In the genomic region with DNA sequence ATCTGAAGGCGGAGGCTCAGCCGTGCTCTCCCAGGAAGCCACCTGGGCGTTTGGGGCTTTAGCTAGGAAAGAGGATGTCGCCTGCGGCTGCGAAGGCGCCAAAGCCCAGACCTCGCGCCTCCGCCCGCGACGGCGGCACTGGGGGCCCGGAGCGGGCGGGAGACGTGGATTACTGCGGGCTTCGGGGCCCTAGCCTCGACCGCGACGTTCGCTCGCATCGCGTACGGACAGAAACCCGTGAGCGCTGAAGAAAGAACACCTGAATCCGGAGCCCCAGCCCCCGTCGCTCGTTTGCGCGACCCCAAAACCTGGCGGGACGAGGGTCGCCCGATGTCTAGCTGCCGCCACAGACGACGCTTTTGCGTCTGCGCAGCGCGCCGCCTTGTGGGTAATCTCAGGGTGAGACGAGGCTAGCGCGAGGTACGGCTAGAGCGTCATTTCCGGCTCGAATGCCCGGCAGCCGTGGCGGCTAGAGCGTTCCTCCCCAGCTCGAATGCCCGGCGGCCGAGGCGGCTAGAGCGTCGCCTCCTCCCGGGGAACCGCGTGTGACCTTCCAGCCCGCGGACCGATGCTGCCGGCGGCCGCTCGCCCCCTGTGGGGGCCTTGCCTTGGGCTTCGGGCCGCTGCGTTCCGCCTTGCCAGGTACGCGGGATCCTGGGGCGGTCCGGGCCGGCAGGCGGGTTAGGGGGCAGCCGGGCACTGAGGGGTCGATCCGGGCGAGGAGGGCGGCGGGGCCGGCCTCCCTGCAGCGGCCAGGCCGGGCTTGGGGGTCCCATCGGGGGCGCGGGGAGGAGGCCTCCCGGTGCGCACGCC, we compare ENCODE assay signal across 1 cellular context.
TF ChIP-seq lines count a peak whose summit lies in the region.

A gene (plus strand): TSS at position 434 of the 813 bp plus-strand sequence. CDS start 135 bp downstream, at position 569.

TF ChIP-seq in K562, 482 proteins besides CTCF, POLR2A, EP300 and RAD21 (continued from another document and continues in another):
- TF ChIP-seq, protein P1, sequence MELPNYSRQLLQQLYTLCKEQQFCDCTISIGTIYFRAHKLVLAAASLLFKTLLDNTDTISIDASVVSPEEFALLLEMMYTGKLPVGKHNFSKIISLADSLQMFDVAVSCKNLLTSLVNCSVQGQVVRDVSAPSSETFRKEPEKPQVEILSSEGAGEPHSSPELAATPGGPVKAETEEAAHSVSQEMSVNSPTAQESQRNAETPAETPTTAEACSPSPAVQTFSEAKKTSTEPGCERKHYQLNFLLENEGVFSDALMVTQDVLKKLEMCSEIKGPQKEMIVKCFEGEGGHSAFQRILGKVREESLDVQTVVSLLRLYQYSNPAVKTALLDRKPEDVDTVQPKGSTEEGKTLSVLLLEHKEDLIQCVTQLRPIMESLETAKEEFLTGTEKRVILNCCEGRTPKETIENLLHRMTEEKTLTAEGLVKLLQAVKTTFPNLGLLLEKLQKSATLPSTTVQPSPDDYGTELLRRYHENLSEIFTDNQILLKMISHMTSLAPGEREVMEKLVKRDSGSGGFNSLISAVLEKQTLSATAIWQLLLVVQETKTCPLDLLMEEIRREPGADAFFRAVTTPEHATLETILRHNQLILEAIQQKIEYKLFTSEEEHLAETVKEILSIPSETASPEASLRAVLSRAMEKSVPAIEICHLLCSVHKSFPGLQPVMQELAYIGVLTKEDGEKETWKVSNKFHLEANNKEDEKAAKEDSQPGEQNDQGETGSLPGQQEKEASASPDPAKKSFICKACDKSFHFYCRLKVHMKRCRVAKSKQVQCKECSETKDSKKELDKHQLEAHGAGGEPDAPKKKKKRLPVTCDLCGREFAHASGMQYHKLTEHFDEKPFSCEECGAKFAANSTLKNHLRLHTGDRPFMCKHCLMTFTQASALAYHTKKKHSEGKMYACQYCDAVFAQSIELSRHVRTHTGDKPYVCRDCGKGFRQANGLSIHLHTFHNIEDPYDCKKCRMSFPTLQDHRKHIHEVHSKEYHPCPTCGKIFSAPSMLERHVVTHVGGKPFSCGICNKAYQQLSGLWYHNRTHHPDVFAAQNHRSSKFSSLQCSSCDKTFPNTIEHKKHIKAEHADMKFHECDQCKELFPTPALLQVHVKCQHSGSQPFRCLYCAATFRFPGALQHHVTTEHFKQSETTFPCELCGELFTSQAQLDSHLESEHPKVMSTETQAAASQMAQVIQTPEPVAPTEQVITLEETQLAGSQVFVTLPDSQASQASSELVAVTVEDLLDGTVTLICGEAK (IDR thresholded peaks at IDR 0.05): peak; percentile 90
- TF ChIP-seq, protein P1 (CRISPR knock-in tag; IDR thresholded peaks at IDR 0.05): no peak
- no peak for TF ChIP-seq RFX1 (IDR thresholded peaks at IDR 0.05)
- TF ChIP-seq, protein P2, sequence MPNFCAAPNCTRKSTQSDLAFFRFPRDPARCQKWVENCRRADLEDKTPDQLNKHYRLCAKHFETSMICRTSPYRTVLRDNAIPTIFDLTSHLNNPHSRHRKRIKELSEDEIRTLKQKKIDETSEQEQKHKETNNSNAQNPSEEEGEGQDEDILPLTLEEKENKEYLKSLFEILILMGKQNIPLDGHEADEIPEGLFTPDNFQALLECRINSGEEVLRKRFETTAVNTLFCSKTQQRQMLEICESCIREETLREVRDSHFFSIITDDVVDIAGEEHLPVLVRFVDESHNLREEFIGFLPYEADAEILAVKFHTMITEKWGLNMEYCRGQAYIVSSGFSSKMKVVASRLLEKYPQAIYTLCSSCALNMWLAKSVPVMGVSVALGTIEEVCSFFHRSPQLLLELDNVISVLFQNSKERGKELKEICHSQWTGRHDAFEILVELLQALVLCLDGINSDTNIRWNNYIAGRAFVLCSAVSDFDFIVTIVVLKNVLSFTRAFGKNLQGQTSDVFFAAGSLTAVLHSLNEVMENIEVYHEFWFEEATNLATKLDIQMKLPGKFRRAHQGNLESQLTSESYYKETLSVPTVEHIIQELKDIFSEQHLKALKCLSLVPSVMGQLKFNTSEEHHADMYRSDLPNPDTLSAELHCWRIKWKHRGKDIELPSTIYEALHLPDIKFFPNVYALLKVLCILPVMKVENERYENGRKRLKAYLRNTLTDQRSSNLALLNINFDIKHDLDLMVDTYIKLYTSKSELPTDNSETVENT (CRISPR knock-in tag; IDR thresholded peaks at IDR 0.05): peak; percentile 97
- TF ChIP-seq NCOR1 (IDR thresholded peaks at IDR 0.05): peak; percentile 45; the same call in 1 of the 2 replicates
- TF ChIP-seq, protein P3, sequence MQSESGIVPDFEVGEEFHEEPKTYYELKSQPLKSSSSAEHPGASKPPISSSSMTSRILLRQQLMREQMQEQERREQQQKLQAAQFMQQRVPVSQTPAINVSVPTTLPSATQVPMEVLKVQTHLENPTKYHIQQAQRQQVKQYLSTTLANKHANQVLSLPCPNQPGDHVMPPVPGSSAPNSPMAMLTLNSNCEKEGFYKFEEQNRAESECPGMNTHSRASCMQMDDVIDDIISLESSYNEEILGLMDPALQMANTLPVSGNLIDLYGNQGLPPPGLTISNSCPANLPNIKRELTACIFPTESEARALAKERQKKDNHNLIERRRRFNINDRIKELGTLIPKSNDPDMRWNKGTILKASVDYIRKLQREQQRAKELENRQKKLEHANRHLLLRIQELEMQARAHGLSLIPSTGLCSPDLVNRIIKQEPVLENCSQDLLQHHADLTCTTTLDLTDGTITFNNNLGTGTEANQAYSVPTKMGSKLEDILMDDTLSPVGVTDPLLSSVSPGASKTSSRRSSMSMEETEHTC (IDR thresholded peaks at IDR 0.05): peak; percentile 50; the same call in 1 of the 2 replicates
- TF ChIP-seq GTF2E2 (tag; IDR thresholded peaks at IDR 0.05): peak; percentile 44; the same call in 1 of the 2 replicates
- TF ChIP-seq BHLHE40 (IDR thresholded peaks at IDR 0.05; ENCODE audit: low read length): peak; percentile 30; the same call in 1 of the 2 replicates
- TF ChIP-seq, protein P4, sequence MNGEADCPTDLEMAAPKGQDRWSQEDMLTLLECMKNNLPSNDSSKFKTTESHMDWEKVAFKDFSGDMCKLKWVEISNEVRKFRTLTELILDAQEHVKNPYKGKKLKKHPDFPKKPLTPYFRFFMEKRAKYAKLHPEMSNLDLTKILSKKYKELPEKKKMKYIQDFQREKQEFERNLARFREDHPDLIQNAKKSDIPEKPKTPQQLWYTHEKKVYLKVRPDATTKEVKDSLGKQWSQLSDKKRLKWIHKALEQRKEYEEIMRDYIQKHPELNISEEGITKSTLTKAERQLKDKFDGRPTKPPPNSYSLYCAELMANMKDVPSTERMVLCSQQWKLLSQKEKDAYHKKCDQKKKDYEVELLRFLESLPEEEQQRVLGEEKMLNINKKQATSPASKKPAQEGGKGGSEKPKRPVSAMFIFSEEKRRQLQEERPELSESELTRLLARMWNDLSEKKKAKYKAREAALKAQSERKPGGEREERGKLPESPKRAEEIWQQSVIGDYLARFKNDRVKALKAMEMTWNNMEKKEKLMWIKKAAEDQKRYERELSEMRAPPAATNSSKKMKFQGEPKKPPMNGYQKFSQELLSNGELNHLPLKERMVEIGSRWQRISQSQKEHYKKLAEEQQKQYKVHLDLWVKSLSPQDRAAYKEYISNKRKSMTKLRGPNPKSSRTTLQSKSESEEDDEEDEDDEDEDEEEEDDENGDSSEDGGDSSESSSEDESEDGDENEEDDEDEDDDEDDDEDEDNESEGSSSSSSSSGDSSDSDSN (IDR thresholded peaks at IDR 0.05; ENCODE audit: borderline replicate concordance in 1 of 2, low read depth in 2 of 2, low read length in 2 of 2): peak; percentile 51 to 74; a peak in 1 of 4 replicates
- TF ChIP-seq, protein P5, sequence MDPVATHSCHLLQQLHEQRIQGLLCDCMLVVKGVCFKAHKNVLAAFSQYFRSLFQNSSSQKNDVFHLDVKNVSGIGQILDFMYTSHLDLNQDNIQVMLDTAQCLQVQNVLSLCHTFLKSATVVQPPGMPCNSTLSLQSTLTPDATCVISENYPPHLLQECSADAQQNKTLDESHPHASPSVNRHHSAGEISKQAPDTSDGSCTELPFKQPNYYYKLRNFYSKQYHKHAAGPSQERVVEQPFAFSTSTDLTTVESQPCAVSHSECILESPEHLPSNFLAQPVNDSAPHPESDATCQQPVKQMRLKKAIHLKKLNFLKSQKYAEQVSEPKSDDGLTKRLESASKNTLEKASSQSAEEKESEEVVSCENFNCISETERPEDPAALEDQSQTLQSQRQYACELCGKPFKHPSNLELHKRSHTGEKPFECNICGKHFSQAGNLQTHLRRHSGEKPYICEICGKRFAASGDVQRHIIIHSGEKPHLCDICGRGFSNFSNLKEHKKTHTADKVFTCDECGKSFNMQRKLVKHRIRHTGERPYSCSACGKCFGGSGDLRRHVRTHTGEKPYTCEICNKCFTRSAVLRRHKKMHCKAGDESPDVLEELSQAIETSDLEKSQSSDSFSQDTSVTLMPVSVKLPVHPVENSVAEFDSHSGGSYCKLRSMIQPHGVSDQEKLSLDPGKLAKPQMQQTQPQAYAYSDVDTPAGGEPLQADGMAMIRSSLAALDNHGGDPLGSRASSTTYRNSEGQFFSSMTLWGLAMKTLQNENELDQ (CRISPR knock-in tag; IDR thresholded peaks at IDR 0.05; ENCODE audit: borderline replicate concordance): no peak
- peak; percentile 31; the same call in 1 of the 2 replicates for TF ChIP-seq KDM2B (CRISPR knock-in tag; IDR thresholded peaks at IDR 0.05)
- TF ChIP-seq HMGN3 (IDR thresholded peaks at IDR 0.05; ENCODE audit: borderline replicate concordance, extremely low read depth, insufficient read length, low read depth, low read length): peak; percentile 81
- peak; percentile 79; the same call in 1 of the 2 replicates for TF ChIP-seq ZBTB1 (CRISPR knock-in tag; IDR thresholded peaks at IDR 0.05; ENCODE audit: borderline replicate concordance, low read depth)
- TF ChIP-seq RNF2 (IDR thresholded peaks at IDR 0.05): peak; percentile 62; the same call in 1 of the 2 replicates
- peak; percentile 78 for TF ChIP-seq FUS (optimal IDR thresholded peaks at IDR 0.05; ENCODE audit: low read depth, low read length)
- TF ChIP-seq NR2C1 (IDR thresholded peaks at IDR 0.05): peak; percentile 77
- TF ChIP-seq NR2C1 (tag; IDR thresholded peaks at IDR 0.05): peak; percentile 66; the same call in 1 of the 2 replicates
- 0 out of 2 replicates have a peak, but pooled peaks have one; percentile 2 for TF ChIP-seq MXI1 (IDR thresholded peaks at IDR 0.05; ENCODE audit: low read depth, low read length)
- TF ChIP-seq, protein P6, sequence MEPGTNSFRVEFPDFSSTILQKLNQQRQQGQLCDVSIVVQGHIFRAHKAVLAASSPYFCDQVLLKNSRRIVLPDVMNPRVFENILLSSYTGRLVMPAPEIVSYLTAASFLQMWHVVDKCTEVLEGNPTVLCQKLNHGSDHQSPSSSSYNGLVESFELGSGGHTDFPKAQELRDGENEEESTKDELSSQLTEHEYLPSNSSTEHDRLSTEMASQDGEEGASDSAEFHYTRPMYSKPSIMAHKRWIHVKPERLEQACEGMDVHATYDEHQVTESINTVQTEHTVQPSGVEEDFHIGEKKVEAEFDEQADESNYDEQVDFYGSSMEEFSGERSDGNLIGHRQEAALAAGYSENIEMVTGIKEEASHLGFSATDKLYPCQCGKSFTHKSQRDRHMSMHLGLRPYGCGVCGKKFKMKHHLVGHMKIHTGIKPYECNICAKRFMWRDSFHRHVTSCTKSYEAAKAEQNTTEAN (CRISPR knock-in tag; IDR thresholded peaks at IDR 0.05): peak; percentile 91; the same call in 1 of the 2 replicates
- peak; percentile 85 for TF ChIP-seq ATF7 (IDR thresholded peaks at IDR 0.05)
- no peak for TF ChIP-seq TEAD2 (tag; IDR thresholded peaks at IDR 0.05)
- TF ChIP-seq GABPB1 (CRISPR knock-in tag; IDR thresholded peaks at IDR 0.05): peak; percentile 97
- TF ChIP-seq, protein P7, sequence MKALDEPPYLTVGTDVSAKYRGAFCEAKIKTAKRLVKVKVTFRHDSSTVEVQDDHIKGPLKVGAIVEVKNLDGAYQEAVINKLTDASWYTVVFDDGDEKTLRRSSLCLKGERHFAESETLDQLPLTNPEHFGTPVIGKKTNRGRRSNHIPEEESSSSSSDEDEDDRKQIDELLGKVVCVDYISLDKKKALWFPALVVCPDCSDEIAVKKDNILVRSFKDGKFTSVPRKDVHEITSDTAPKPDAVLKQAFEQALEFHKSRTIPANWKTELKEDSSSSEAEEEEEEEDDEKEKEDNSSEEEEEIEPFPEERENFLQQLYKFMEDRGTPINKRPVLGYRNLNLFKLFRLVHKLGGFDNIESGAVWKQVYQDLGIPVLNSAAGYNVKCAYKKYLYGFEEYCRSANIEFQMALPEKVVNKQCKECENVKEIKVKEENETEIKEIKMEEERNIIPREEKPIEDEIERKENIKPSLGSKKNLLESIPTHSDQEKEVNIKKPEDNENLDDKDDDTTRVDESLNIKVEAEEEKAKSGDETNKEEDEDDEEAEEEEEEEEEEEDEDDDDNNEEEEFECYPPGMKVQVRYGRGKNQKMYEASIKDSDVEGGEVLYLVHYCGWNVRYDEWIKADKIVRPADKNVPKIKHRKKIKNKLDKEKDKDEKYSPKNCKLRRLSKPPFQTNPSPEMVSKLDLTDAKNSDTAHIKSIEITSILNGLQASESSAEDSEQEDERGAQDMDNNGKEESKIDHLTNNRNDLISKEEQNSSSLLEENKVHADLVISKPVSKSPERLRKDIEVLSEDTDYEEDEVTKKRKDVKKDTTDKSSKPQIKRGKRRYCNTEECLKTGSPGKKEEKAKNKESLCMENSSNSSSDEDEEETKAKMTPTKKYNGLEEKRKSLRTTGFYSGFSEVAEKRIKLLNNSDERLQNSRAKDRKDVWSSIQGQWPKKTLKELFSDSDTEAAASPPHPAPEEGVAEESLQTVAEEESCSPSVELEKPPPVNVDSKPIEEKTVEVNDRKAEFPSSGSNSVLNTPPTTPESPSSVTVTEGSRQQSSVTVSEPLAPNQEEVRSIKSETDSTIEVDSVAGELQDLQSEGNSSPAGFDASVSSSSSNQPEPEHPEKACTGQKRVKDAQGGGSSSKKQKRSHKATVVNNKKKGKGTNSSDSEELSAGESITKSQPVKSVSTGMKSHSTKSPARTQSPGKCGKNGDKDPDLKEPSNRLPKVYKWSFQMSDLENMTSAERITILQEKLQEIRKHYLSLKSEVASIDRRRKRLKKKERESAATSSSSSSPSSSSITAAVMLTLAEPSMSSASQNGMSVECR (CRISPR knock-in tag; IDR thresholded peaks at IDR 0.05): peak; percentile 94; the same call in 1 of the 2 replicates
- peak; percentile 46 for TF ChIP-seq SAP30 (IDR thresholded peaks at IDR 0.05; ENCODE audit: borderline replicate concordance, insufficient read depth, low read depth, low read length, poor library complexity, severe bottlenecking)
